ENCODE assay signal across 24 cellular contexts in genomic region chr19:49926520-49926919, GRCh38. TPM values are rescaled to one million over a fixed set of nuclear protein-coding genes. Genes with fewer than 3 reads are reported as not detected.
DNase-seq lines count a peak whose midpoint lies in the region; ATAC-seq and TF ChIP-seq lines count a peak whose summit lies in the region.
"Had no signal": no experiment of that assay in that cellular context is flagged by ENCODE, and none has a peak within 500 bp of the region (broad histone marks: within the 10 kb centered on the region; RNA-seq: fewer than 3 reads in every experiment).

No MANE protein-coding gene starts in this region.

- ATAC-seq in HG02763 (IDR thresholded peaks at IDR 0.05; ENCODE audit: unreplicated experiment) = no peak
- ATAC-seq: body of pancreas, left lung had no signal

- H3K4me1 Mint-ChIP-seq in activated CD4-positive, alpha-beta memory T cell treated with anti-CD3 and anti-CD28 coated beads for 36 hours (ENCODE audit: low read depth) = peaks cover 72% of the 10 kb centered on the region
- peaks cover 74% of the 10 kb centered on the region for H3K4me1 Mint-ChIP-seq in activated CD4-positive, alpha-beta memory T cell treated with anti-CD3 and anti-CD28 coated beads, Interleukin-2, amount 10 ng/mL, durations not matched to agents 7 days and 5 days
- H3K4me1 Mint-ChIP-seq in nephron progenitor cell = peaks cover 65% of the 10 kb centered on the region

- CTCF ChIA-PET in activated CD4-positive, alpha-beta memory T cell treated with anti-CD3 and anti-CD28 coated beads for 36 hours (lab: Charles Lee) = interaction anchor here (1.0 kb wide), 1 partner anchor 11 kb away, joined by 3 read pairs; no protein-coding TSS in a partner anchor
- CTCF ChIA-PET in activated CD4-positive, alpha-beta memory T cell treated with anti-CD3 and anti-CD28 coated beads, Interleukin-2, amount 10 ng/mL, durations not matched to agents 7 days and 5 days (lab: Charles Lee) = no interaction called here

- TF ChIP-seq CTCF in GM12864 (IDR thresholded peaks at IDR 0.05; ENCODE audit: low read depth, low read length, missing control alignments) (no peak), VCaP (conservative IDR thresholded peaks at IDR 0.05) (no peak), nephron progenitor cell (IDR thresholded peaks at IDR 0.05) (no peak), BE2C (IDR thresholded peaks at IDR 0.05; ENCODE audit: low read depth, low read length) (no peak)

- no peaks in the 10 kb centered on the region for H3K9me3 ChIP-seq in BE2C
- H3K9me3 ChIP-seq: body of pancreas, left lung, neutrophil had no signal

- H3K4me3 Mint-ChIP-seq in activated CD4-positive, alpha-beta memory T cell treated with anti-CD3 and anti-CD28 coated beads for 36 hours = peak overlapping the region; percentile 16
- H3K4me3 Mint-ChIP-seq in activated CD4-positive, alpha-beta memory T cell treated with anti-CD3 and anti-CD28 coated beads, Interleukin-2, amount 10 ng/mL, durations not matched to agents 7 days and 5 days = no peak overlapping the region
- peak overlapping the region; percentile 42 for H3K4me3 Mint-ChIP-seq in nephron progenitor cell

- POLR2A ChIA-PET in activated CD4-positive, alpha-beta memory T cell treated with anti-CD3 and anti-CD28 coated beads for 36 hours (lab: Charles Lee) = interaction anchor here (4.3 kb wide), 1 partner anchor 31 kb away, joined by 62 read pairs; the partner anchor contains the start of gene IL4I1
- POLR2A ChIA-PET in activated CD4-positive, alpha-beta memory T cell treated with anti-CD3 and anti-CD28 coated beads, Interleukin-2, amount 10 ng/mL, durations not matched to agents 7 days and 5 days (lab: Charles Lee) = interaction anchor here (2.3 to 3.9 kb wide), 4 partner anchors 7 to 76 kb away, joined by 5 to 39 read pairs (median 25); partner anchors contain the start of genes AKT1S1, PTOV1 and TBC1D17

- H3K27ac ChIP-seq in VCaP = peak overlapping the region; percentile 99; the same call in 1 of the 2 replicates
- H3K27ac ChIP-seq: body of pancreas, coronary artery, GM23248, neutrophil had no signal

- H3K36me3 ChIP-seq in BE2C = peaks cover 62% of the 10 kb centered on the region

- H3K27me3 Mint-ChIP-seq in activated CD4-positive, alpha-beta memory T cell treated with anti-CD3 and anti-CD28 coated beads for 36 hours = peaks cover 5% of the 10 kb centered on the region
- H3K27me3 Mint-ChIP-seq in activated CD4-positive, alpha-beta memory T cell treated with anti-CD3 and anti-CD28 coated beads, Interleukin-2, amount 10 ng/mL, durations not matched to agents 7 days and 5 days = no peaks in the 10 kb centered on the region
- H3K27me3 Mint-ChIP-seq in nephron progenitor cell (ENCODE audit: low read depth, poor library complexity) = peaks cover 7% of the 10 kb centered on the region
- H3K27me3 Mint-ChIP-seq: CD4-positive, alpha-beta memory T cell had no signal

- H3K4me1 ChIP-seq in BE2C = peaks cover 14% of the 10 kb centered on the region

- H3K4me3 ChIP-seq in GM12864 (ENCODE audit: low read depth, low read length) (peak overlapping the region; percentile 63), BE2C (ENCODE audit: low read depth, low read length) (no peak overlapping the region)
- H3K4me3 ChIP-seq: body of pancreas, coronary artery, GM23248, left lung had no signal

- H3K9me3 Mint-ChIP-seq in activated CD4-positive, alpha-beta memory T cell treated with anti-CD3 and anti-CD28 coated beads for 36 hours = no peaks in the 10 kb centered on the region
- no peaks in the 10 kb centered on the region for H3K9me3 Mint-ChIP-seq in activated CD4-positive, alpha-beta memory T cell treated with anti-CD3 and anti-CD28 coated beads, Interleukin-2, amount 10 ng/mL, durations not matched to agents 7 days and 5 days
- H3K9me3 Mint-ChIP-seq in nephron progenitor cell = peaks cover 3% of the 10 kb centered on the region

- no peaks in the 10 kb centered on the region for H3K27me3 ChIP-seq in BE2C
- H3K27me3 ChIP-seq: body of pancreas, left lung, neutrophil had no signal

- H3K36me3 Mint-ChIP-seq in activated CD4-positive, alpha-beta memory T cell treated with anti-CD3 and anti-CD28 coated beads for 36 hours = peaks cover 71% of the 10 kb centered on the region
- peaks cover 76% of the 10 kb centered on the region for H3K36me3 Mint-ChIP-seq in activated CD4-positive, alpha-beta memory T cell treated with anti-CD3 and anti-CD28 coated beads, Interleukin-2, amount 10 ng/mL, durations not matched to agents 7 days and 5 days (ENCODE audit: low read depth)
- peaks cover 55% of the 10 kb centered on the region for H3K36me3 Mint-ChIP-seq in nephron progenitor cell (ENCODE audit: low read depth)

- DNase-seq in activated CD4-positive, alpha-beta memory T cell treated with anti-CD3 and anti-CD28 coated beads for 36 hours = no peak
- DNase-seq in activated CD4-positive, alpha-beta memory T cell treated with anti-CD3 and anti-CD28 coated beads, Interleukin-2, amount 10 ng/mL, durations not matched to agents 7 days and 5 days = no peak
- DNase-seq in GM12864 (ENCODE audit: low read depth) = no peak
- DNase-seq in nephron progenitor cell = no peak
- no peak for DNase-seq in BE2C
- DNase-seq in central memory CD4-positive, alpha-beta T cell = no peak
- DNase-seq: activated CD4-positive, CD25-positive, alpha-beta regulatory T cell treated with anti-CD3 and anti-CD28 coated beads, Interleukin-2, amount 50 U/mL, for 72 hours; activated naive CD4-positive, alpha-beta T cell treated with anti-CD3 and anti-CD28 coated beads, Interleukin-2, amount 50 U/mL, for 16 hours; body of pancreas; CD4-positive, alpha-beta memory T cell; GM23248; Karpas-422; NCI-H1048; NCI-H2081; NCI-H510A; OCI-M1; stimulated activated CD4-positive, alpha-beta T cell treated with anti-CD3 and anti-CD28 coated beads, Interleukin-4, amount 100 ng/mL, for 4 hours had no signal

- peak overlapping the region; percentile 54 for H3K27ac Mint-ChIP-seq in activated CD4-positive, alpha-beta memory T cell treated with anti-CD3 and anti-CD28 coated beads for 36 hours
- no peak overlapping the region for H3K27ac Mint-ChIP-seq in activated CD4-positive, alpha-beta memory T cell treated with anti-CD3 and anti-CD28 coated beads, Interleukin-2, amount 10 ng/mL, durations not matched to agents 7 days and 5 days
- no peak overlapping the region for H3K27ac Mint-ChIP-seq in nephron progenitor cell

- intact Hi-C loops in activated CD4-positive, alpha-beta memory T cell treated with anti-CD3 and anti-CD28 coated beads for 36 hours (cut with micrococcal nuclease) = loop anchor here (5.0 kb wide), 1 partner anchor 114 kb away; the partner anchor contains the start of gene FUZ

RNA-seq across cellular contexts. Expression of gene ATF5, which starts 2.5 kb away (rescaled TPM):
- 10 to 100 TPM; 24.5 to 25.8 TPM for total RNA-seq in activated CD4-positive, alpha-beta memory T cell treated with anti-CD3 and anti-CD28 coated beads for 36 hours
- 10 to 100 TPM; 19.6 to 20.0 TPM for total RNA-seq in activated CD4-positive, alpha-beta memory T cell treated with anti-CD3 and anti-CD28 coated beads, Interleukin-2, amount 10 ng/mL, durations not matched to agents 7 days and 5 days
- 546 TPM for polyA plus RNA-seq in BE2C (2012; ENCODE audit: insufficient read depth, insufficient read length, low read depth)

RNA-seq across cellular contexts. Expression of gene NUP62, which starts 2.8 kb away (rescaled TPM):
- total RNA-seq in activated CD4-positive, alpha-beta memory T cell treated with anti-CD3 and anti-CD28 coated beads for 36 hours = 100 to 1,000 TPM; 160 to 171 TPM
- total RNA-seq in activated CD4-positive, alpha-beta memory T cell treated with anti-CD3 and anti-CD28 coated beads, Interleukin-2, amount 10 ng/mL, durations not matched to agents 7 days and 5 days = 100 to 1,000 TPM; 113 to 114 TPM
- polyA plus RNA-seq in BE2C (2012; ENCODE audit: insufficient read depth, insufficient read length, low read depth) = 110 TPM

RNA-seq across cellular contexts. Expression of gene IL4I1, which starts 29.8 kb away (rescaled TPM):
- total RNA-seq in activated CD4-positive, alpha-beta memory T cell treated with anti-CD3 and anti-CD28 coated beads for 36 hours = 100 to 1,000 TPM; 108 to 111 TPM
- total RNA-seq in activated CD4-positive, alpha-beta memory T cell treated with anti-CD3 and anti-CD28 coated beads, Interleukin-2, amount 10 ng/mL, durations not matched to agents 7 days and 5 days = 10 to 100 TPM; 25.7 to 26.4 TPM
- 0.76 TPM for polyA plus RNA-seq in BE2C (2012; ENCODE audit: insufficient read depth, insufficient read length, low read depth)
- total RNA-seq: GM23248 had no signal

RNA-seq across cellular contexts. Expression of gene SIGLEC11, which starts 34.5 kb away (rescaled TPM):
- total RNA-seq in activated CD4-positive, alpha-beta memory T cell treated with anti-CD3 and anti-CD28 coated beads for 36 hours = not detected
- not detected for total RNA-seq in activated CD4-positive, alpha-beta memory T cell treated with anti-CD3 and anti-CD28 coated beads, Interleukin-2, amount 10 ng/mL, durations not matched to agents 7 days and 5 days
- 0.17 TPM for polyA plus RNA-seq in BE2C (2012; ENCODE audit: insufficient read depth, insufficient read length, low read depth)
- total RNA-seq: CD4-positive, alpha-beta memory T cell; GM23248; HT-29; renal cortical epithelial cell had no signal
- polyA plus RNA-seq: CD4-positive, alpha-beta memory T cell; GM23248 had no signal

RNA-seq across cellular contexts. Expression of gene TBC1D17, which starts 49.0 kb away (rescaled TPM):
- total RNA-seq in activated CD4-positive, alpha-beta memory T cell treated with anti-CD3 and anti-CD28 coated beads for 36 hours = 10 to 100 TPM; 32.5 to 34.7 TPM
- total RNA-seq in activated CD4-positive, alpha-beta memory T cell treated with anti-CD3 and anti-CD28 coated beads, Interleukin-2, amount 10 ng/mL, durations not matched to agents 7 days and 5 days = 10 to 100 TPM; 42.3 to 47.6 TPM
- 39.4 TPM for polyA plus RNA-seq in BE2C (2012; ENCODE audit: insufficient read depth, insufficient read length, low read depth)
